8 cellular contexts compared by ENCODE assay signal in genomic region chr9:136107155-136107952, GRCh38.
DNase-seq lines count a peak whose midpoint lies in the region; ATAC-seq, FAIRE-seq and TF ChIP-seq lines count a peak whose summit lies in the region.

No MANE protein-coding gene starts in this region.

- H3K4me3 Mint-ChIP-seq in central memory CD8-positive, alpha-beta T cell = peak overlapping the region; percentile 84

- FAIRE-seq in H54 (lab: Jason Lieb, UNC) = no peak

- no peak for TF ChIP-seq POLR2A in H54 (IDR thresholded peaks at IDR 0.05; ENCODE audit: low read depth, low read length)

- H3K36me3 ChIP-seq in tibial artery = no peaks in the 10 kb centered on the region

- H3K9me3 ChIP-seq in tibial artery = no peaks in the 10 kb centered on the region

- H3K27ac ChIP-seq in tibial artery = peak overlapping the region; percentile 75 to 79

- peak overlapping the region; percentile 88 for H3K27ac Mint-ChIP-seq in central memory CD8-positive, alpha-beta T cell (ENCODE audit: low read depth)

- no peak for TF ChIP-seq CTCF in tibial artery (IDR thresholded peaks at IDR 0.05)

- H3K36me3 Mint-ChIP-seq in central memory CD8-positive, alpha-beta T cell (ENCODE audit: insufficient read depth) = peaks cover 4% of the 10 kb centered on the region

- intact Hi-C loops in tibial artery (cut with DNase I; ENCODE audit: low total_unique reads) = no loop called here

- H3K4me1 ChIP-seq in tibial artery = peaks cover 0 to 56% (median 48%) of the 10 kb centered on the region in 4 donors

- H3K27me3 Mint-ChIP-seq in central memory CD8-positive, alpha-beta T cell = no peaks in the 10 kb centered on the region

- no peaks in the 10 kb centered on the region for H3K9me3 Mint-ChIP-seq in central memory CD8-positive, alpha-beta T cell

- peaks cover 39% of the 10 kb centered on the region for H3K4me1 Mint-ChIP-seq in central memory CD8-positive, alpha-beta T cell

- DNase-seq in activated CD4-positive, alpha-beta T cell treated with anti-CD3 and anti-CD28 coated beads for 48 hours = peak; percentile 51
- no peak for DNase-seq in activated CD4-positive, alpha-beta T cell treated with anti-CD3 and anti-CD28 coated beads for 4 hours
- peak; percentile 29 for DNase-seq in SHP77 treated with DMSO at 0.1 percent for 48 hours (lab: John Stamatoyannopoulos, UW)
- no peak for DNase-seq in central memory CD8-positive, alpha-beta T cell (ENCODE audit: low spot score in 2 of 2)
- DNase-seq in tibial artery = no peak
- no peak for DNase-seq in hepatic stellate cell (ENCODE audit: low spot score)
- DNase-seq in H54 (ENCODE audit: insufficient read length, low spot score) = no peak

- H3K27me3 ChIP-seq in tibial artery = no peaks in the 10 kb centered on the region

- ATAC-seq in central memory CD8-positive, alpha-beta T cell (replicated peaks; ENCODE audit: extremely low read depth, poor library complexity, severe bottlenecking) = peak; percentile 30
- ATAC-seq in HG02970 (IDR thresholded peaks at IDR 0.05; ENCODE audit: low FRiP score, unreplicated experiment) = no peak

- H3K4me3 ChIP-seq in tibial artery = no peak overlapping the region

Comparison
In these comparisons a context has a peak if more than half of its experiments do, and no peak if none do; other contexts are left out.
1. DNase-seq: peak in activated CD4-positive, alpha-beta T cell treated with anti-CD3 and anti-CD28 coated beads for 48 hours (single experiment) and SHP77 treated with DMSO at 0.1 percent for 48 hours (single experiment); none in activated CD4-positive, alpha-beta T cell treated with anti-CD3 and anti-CD28 coated beads for 4 hours (0 of 2), central memory CD8-positive, alpha-beta T cell (0 of 2), tibial artery (0 of 2), hepatic stellate cell (single experiment) and H54 (single experiment).